In genomic region chr2:128370468-128371247, GRCh38 we compare ENCODE assay signal across 21 cellular contexts. TPM values are rescaled to one million over a fixed set of nuclear protein-coding genes. Genes with fewer than 3 reads are reported as not detected.
DNase-seq lines count a peak whose midpoint lies in the region; ATAC-seq and TF ChIP-seq lines count a peak whose summit lies in the region.
"Had no signal": no experiment of that assay in that cellular context is flagged by ENCODE, and none has a peak within 500 bp of the region (broad histone marks: within the 10 kb centered on the region; RNA-seq: fewer than 3 reads in every experiment).

No MANE protein-coding gene starts in this region.

- H3K4me1 ChIP-seq in RWPE2 (ENCODE audit: insufficient read depth, poor library complexity, severe bottlenecking) (no peaks in the 10 kb centered on the region), osteoblast (ENCODE audit: insufficient read depth, low read length) (no peaks in the 10 kb centered on the region)

- DNase-seq in AG10803 (ENCODE audit: low read depth) (peak; percentile 70), RWPE2 (ENCODE audit: low spot score) (peak; percentile 56), foreskin fibroblast (peak; percentile 16 to 36), osteoblast (ENCODE audit: insufficient read length, low spot score, missing footprints) (peak; percentile 75), putamen (ENCODE audit: low spot score) (no peak)
- no peak for DNase-seq in activated CD4-positive, CD25-positive, alpha-beta regulatory T cell (lab: John Stamatoyannopoulos, UW)
- DNase-seq: activated CD4-positive, alpha-beta memory T cell treated with anti-CD3 and anti-CD28 coated beads, Interleukin-2, amount 10 ng/mL, durations not matched to agents 7 days and 5 days; activated T-cell treated with anti-CD3 and anti-CD28 coated beads, Interleukin-2, amount 50 U/mL, for 4 hours; CD4-positive, CD25-positive, alpha-beta regulatory T cell; DMS153; naive thymus-derived CD8-positive, alpha-beta T cell; NCI-H1694 treated with DMSO at 0.1 percent for 48 hours; NCI-H524; SHP77; thyroid gland; WERI-Rb-1 had no signal

- no peak overlapping the region for H3K27ac ChIP-seq in RWPE2 (ENCODE audit: poor library complexity, severe bottlenecking)
- no peak overlapping the region for H3K27ac ChIP-seq in osteoblast (ENCODE audit: low read depth, low read length)
- H3K27ac ChIP-seq: thyroid gland had no signal

- TF ChIP-seq CTCF in AG10803 (conservative IDR thresholded peaks at IDR 0.05; ENCODE audit: low read length) (no peak), RWPE2 (IDR thresholded peaks at IDR 0.05; ENCODE audit: poor library complexity, severe bottlenecking) (no peak), foreskin fibroblast (IDR thresholded peaks at IDR 0.05; ENCODE audit: low read depth, low read length) (no peak), osteoblast (IDR thresholded peaks at IDR 0.05; ENCODE audit: extremely low read depth, low read depth, low read length) (no peak)

- H3K27me3 ChIP-seq in RWPE2 (ENCODE audit: insufficient read depth, poor library complexity, severe bottlenecking) = no peaks in the 10 kb centered on the region
- no peaks in the 10 kb centered on the region for H3K27me3 ChIP-seq in osteoblast (ENCODE audit: insufficient read depth, low read length)
- H3K27me3 ChIP-seq: thyroid gland had no signal

- H3K4me3 ChIP-seq in AG10803 (ENCODE audit: low read length) (no peak overlapping the region), RWPE2 (ENCODE audit: severe bottlenecking) (no peak overlapping the region), foreskin fibroblast (ENCODE audit: low read depth in 1 of 2, low read length in 2 of 2) (no peak overlapping the region), osteoblast (ENCODE audit: insufficient read depth, low read length) (no peak overlapping the region)
- H3K4me3 ChIP-seq: thyroid gland had no signal

- no peak overlapping the region for H3K4me2 ChIP-seq in osteoblast (ENCODE audit: insufficient read depth, low read length)

- H3K9me3 ChIP-seq in RWPE2 (ENCODE audit: severe bottlenecking) (no peaks in the 10 kb centered on the region), osteoblast (ENCODE audit: low read depth, low read length) (no peaks in the 10 kb centered on the region)
- H3K9me3 ChIP-seq: thyroid gland had no signal

- no peak for ATAC-seq in RWPE2 (ENCODE audit: low read depth)
- ATAC-seq in activated CD4-positive, CD25-positive, alpha-beta regulatory T cell treated with anti-CD3 and anti-CD28 coated beads, Interleukin-2, amount 50 U/mL, for 24 hours = no peak
- ATAC-seq in HG03439 (IDR thresholded peaks at IDR 0.05; ENCODE audit: unreplicated experiment) = no peak
- ATAC-seq: activated naive CD4-positive, alpha-beta T cell treated with anti-CD3 and anti-CD28 coated beads, Interleukin-2, amount 50 U/mL, for 72 hours; activated T-cell treated with anti-CD3 and anti-CD28 coated beads, Interleukin-2, amount 50 U/mL, for 4 hours; esophagus mucosa; naive thymus-derived CD8-positive, alpha-beta T cell; stimulated activated memory B cell treated with anti-CD40 and anti-IgM and Interleukin-4, amounts not matched to agents 10 μg/mL and 1 μg/mL and 100 μg/mL, for 72 hours had no signal

- no peaks in the 10 kb centered on the region for H3K79me2 ChIP-seq in osteoblast (ENCODE audit: insufficient read depth, low read length)

- H2AFZ ChIP-seq in osteoblast (ENCODE audit: low read length) = no peak overlapping the region

- H4K20me1 ChIP-seq in osteoblast (ENCODE audit: insufficient read depth, low read length) = no peaks in the 10 kb centered on the region

- H3K36me3 ChIP-seq in RWPE2 (ENCODE audit: low read depth) = no peaks in the 10 kb centered on the region
- no peaks in the 10 kb centered on the region for H3K36me3 ChIP-seq in osteoblast (ENCODE audit: insufficient read depth, low read length)
- H3K36me3 ChIP-seq: thyroid gland, WERI-Rb-1 had no signal

RNA-seq across cellular contexts. Expression of gene HS6ST1, which starts 52.0 kb away (rescaled TPM):
- total RNA-seq in osteoblast = 16.5 and 18.8 TPM in 2 replicates

Comparison
In these comparisons a context has a peak if more than half of its experiments do, and no peak if none do; other contexts are left out.
1. DNase-seq: peak in AG10803 (single experiment), RWPE2 (single experiment), foreskin fibroblast (2 of 2) and osteoblast (single experiment); none in putamen (single experiment) and activated CD4-positive, CD25-positive, alpha-beta regulatory T cell (0 of 4).